8 cellular contexts compared by ENCODE assay signal in the genomic region with DNA sequence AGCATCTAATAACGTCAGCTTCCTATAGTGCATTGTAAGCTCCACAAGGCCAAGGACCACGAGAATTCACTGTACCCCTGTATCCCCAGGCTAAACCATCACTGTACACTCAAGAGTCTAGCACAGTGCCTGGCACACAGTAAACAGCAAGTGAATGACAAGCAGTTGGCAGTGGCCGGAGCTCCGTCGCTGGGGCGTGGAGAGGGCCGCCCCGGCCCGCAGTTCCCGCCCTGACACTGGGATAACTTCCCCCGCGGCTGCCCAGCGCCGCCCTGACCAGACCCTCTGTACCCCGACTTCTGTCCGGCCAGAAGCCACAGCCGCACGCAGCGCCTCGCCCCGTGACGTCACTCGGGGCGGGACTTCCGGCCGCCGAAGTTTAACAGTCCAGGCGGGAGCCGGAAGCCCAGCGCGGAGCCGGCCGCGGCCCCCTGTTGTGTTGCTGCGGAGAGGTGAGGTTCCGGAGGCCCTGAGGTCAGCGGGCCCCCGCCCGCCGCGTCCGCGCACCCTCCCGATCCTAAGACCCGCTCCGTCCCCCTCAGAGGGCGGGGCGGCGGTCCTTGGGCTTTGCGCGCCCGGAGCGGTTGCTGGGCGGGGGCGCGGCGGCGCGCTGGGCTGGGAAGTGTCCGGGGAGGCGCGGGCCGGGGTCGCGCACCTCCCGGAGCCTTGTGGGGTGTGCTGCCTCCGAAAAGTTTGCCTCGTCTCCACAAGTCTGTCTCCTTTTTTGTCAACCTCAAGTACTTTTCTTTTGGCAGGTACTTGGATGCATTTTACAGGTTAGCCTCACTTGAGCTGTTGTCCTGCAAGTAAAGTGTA. TPM values are rescaled to one million over a fixed set of nuclear protein-coding genes. Genes with fewer than 3 reads are reported as not detected.
A peak's percentile ranks its signal among the peaks of the same experiment; 100 is the strongest.
DNase-seq lines count a peak whose midpoint lies in the region; ATAC-seq, FAIRE-seq and TF ChIP-seq lines count a peak whose summit lies in the region.

A gene with protein sequence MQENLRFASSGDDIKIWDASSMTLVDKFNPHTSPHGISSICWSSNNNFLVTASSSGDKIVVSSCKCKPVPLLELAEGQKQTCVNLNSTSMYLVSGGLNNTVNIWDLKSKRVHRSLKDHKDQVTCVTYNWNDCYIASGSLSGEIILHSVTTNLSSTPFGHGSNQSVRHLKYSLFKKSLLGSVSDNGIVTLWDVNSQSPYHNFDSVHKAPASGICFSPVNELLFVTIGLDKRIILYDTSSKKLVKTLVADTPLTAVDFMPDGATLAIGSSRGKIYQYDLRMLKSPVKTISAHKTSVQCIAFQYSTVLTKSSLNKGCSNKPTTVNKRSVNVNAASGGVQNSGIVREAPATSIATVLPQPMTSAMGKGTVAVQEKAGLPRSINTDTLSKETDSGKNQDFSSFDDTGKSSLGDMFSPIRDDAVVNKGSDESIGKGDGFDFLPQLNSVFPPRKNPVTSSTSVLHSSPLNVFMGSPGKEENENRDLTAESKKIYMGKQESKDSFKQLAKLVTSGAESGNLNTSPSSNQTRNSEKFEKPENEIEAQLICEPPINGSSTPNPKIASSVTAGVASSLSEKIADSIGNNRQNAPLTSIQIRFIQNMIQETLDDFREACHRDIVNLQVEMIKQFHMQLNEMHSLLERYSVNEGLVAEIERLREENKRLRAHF (plus strand): TSS at position 409 of the 816 bp plus-strand sequence. CDS start 2,503 bp downstream, outside the sequence.

- no peak for TF ChIP-seq CTCF in keratinocyte (optimal IDR thresholded peaks at IDR 0.05 in 1 of 3, IDR thresholded peaks at IDR 0.05 in 1 of 3, conservative IDR thresholded peaks at IDR 0.05 in 1 of 3; ENCODE audit: extremely low read depth in 1 of 3, insufficient read depth in 2 of 3, low read length in 3 of 3)

- peaks cover 35% of the 10 kb centered on the region for H3K79me2 ChIP-seq in keratinocyte (ENCODE audit: control insufficient read depth, insufficient read depth, low read length)

- H4K20me1 ChIP-seq in keratinocyte (ENCODE audit: control insufficient read depth, extremely low read depth, insufficient read depth, low read length) = no peaks in the 10 kb centered on the region

- peaks cover 7% of the 10 kb centered on the region for H3K4me1 ChIP-seq in keratinocyte (ENCODE audit: control insufficient read depth, extremely low read depth, insufficient read depth, low read length)

- peak within 1 kb of the TSS; percentile 62 to 84 (median 72) for H3K4me3 ChIP-seq in keratinocyte (ENCODE audit: control insufficient read depth in 2 of 3, extremely low read depth in 1 of 3, insufficient read depth in 2 of 3, low read depth in 1 of 3, low read length in 3 of 3)

- no peak for FAIRE-seq in keratinocyte (lab: Jason Lieb, UNC)

- no peaks in the 10 kb centered on the region for H3K9me1 ChIP-seq in keratinocyte (ENCODE audit: control insufficient read depth, extremely low read depth, insufficient read depth, low read length)

- peaks cover 0 to 6% of the 10 kb centered on the region in 2 experiments for H3K36me3 ChIP-seq in keratinocyte (ENCODE audit: control insufficient read depth in 2 of 2, extremely low read depth in 1 of 2, insufficient read depth in 2 of 2, low read length in 2 of 2)

- peak; percentile 91 for DNase-seq in AG08396 (ENCODE audit: low spot score)
- DNase-seq in NCI-H2196 treated with DMSO at 0.1 percent for 48 hours (lab: John Stamatoyannopoulos, UW; ENCODE audit: unreplicated experiment) = peak; percentile 59
- DNase-seq in activated CD4-positive, CD25-positive, alpha-beta regulatory T cell treated with anti-CD3 and anti-CD28 coated beads, Interleukin-2, amount 50 U/mL, for 72 hours = peak; percentile 90
- DNase-seq in cerebellar cortex (ENCODE audit: low spot score) = peak; percentile 58
- no peak for DNase-seq in keratinocyte (ENCODE audit: low read depth, low spot score)
- DNase-seq in stimulated activated CD4-positive, alpha-beta T cell treated with anti-CD3 and anti-CD28 coated beads, Interleukin-12 subunit alpha, Interleukin-12 subunit beta, amount 100 ng/mL, for 48 hours (ENCODE audit: low read depth in 2 of 3, low spot score in 1 of 3) = peak; percentile 67 to 81 (median 73)

- H3K27me3 ChIP-seq in keratinocyte (ENCODE audit: control insufficient read depth, extremely low read depth, insufficient read depth, low read length) = no peaks in the 10 kb centered on the region

- dilution Hi-C loops in keratinocyte (cut with MboI; ENCODE audit: extremely low pct_ligation_motif_present, low sequenced_read_pairs) = no loop called here

- peak within 1 kb of the TSS; percentile 68 for H3K27ac ChIP-seq in keratinocyte (ENCODE audit: control insufficient read depth, insufficient read depth, low read length)

- peak within 1 kb of the TSS; percentile 95 for H2AFZ ChIP-seq in keratinocyte (ENCODE audit: control insufficient read depth, low read length)

- peak within 1 kb of the TSS; percentile 74 for H3K9ac ChIP-seq in keratinocyte (ENCODE audit: control insufficient read depth, extremely low read depth, insufficient read depth, low read length)

- H3K4me2 ChIP-seq in keratinocyte (ENCODE audit: control insufficient read depth, extremely low read depth, insufficient read depth, low read depth, low read length) = peak within 1 kb of the TSS; percentile 80

- ATAC-seq in GM18870 (IDR thresholded peaks at IDR 0.05; ENCODE audit: unreplicated experiment) (peak; percentile 71), HG03103 (IDR thresholded peaks at IDR 0.05; ENCODE audit: low read depth, unreplicated experiment) (peak; percentile 88)

- H3K9me3 ChIP-seq in keratinocyte (ENCODE audit: control insufficient read depth, low read depth, low read length) = no peaks in the 10 kb centered on the region

RNA-seq across cellular contexts. Expression of the gene that starts here (rescaled TPM):
- 20.4 to 44.4 TPM (median 31.7 TPM) in 3 replicates for polyA plus RNA-seq in keratinocyte
- 7.7 TPM for polyA plus RNA-seq in keratinocyte (2011; ENCODE audit: low read depth)
- polyA plus RNA-seq in keratinocyte (2011; cell fraction: cytosol; rRNA removed) = 11.0 and 23.4 TPM in 2 replicates
- polyA plus RNA-seq in keratinocyte (2011; cell fraction: nucleus; rRNA removed) = 18.8 and 21.9 TPM in 2 replicates
- polyA plus RNA-seq in keratinocyte (2012; ENCODE audit: low replicate concordance) = 8.1 and 19.3 TPM in 2 replicates
- polyA minus RNA-seq in keratinocyte = 23.4 to 83.6 TPM (median 59.6 TPM) in 3 replicates
- 13.8 TPM for polyA minus RNA-seq in keratinocyte (2011; cell fraction: cytosol; rRNA and poly(A)+ RNA removed)
- polyA minus RNA-seq in keratinocyte (2011; cell fraction: nucleus; rRNA and poly(A)+ RNA removed) = 23.8 and 53.8 TPM in 2 replicates
